13 cellular contexts compared by ENCODE assay signal in the genomic region with DNA sequence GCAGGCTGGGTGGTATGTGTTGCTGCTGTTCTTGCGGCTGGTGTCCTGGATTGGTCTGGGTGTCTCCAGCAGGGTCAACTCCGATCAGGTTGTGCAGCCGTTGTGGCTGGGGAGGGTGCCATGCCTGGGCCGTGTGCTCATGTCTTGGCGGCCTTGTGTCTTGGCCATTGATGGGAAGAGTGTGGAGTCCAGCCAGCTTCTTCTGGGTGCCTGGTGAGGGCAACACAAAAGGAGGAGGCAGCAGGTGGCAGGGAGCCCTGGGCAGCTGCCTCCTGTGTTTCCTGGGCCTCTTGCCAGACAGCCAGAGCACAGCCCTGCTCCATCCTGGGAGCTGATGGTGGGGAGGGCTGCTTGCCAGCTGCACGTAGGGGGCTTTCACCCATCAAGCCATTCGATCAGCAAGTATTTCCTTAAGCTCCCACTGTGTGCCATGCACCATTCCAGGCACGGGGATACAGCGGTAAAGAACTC. TPM values are rescaled to one million over a fixed set of nuclear protein-coding genes. Genes with fewer than 3 reads are reported as not detected.
DNase-seq lines count a peak whose midpoint lies in the region; ATAC-seq and TF ChIP-seq lines count a peak whose summit lies in the region.
"Had no signal": no experiment of that assay in that cellular context is flagged by ENCODE, and none has a peak within 500 bp of the region (broad histone marks: within the 10 kb centered on the region; RNA-seq: fewer than 3 reads in every experiment).

No MANE protein-coding gene starts in this region.

- peak overlapping the region; percentile 48 for H3K27ac Mint-ChIP-seq in Caco-2 (ENCODE audit: unreplicated experiment)
- no peak overlapping the region for H3K27ac Mint-ChIP-seq in osteocyte (ENCODE audit: unreplicated experiment)

- no peaks in the 10 kb centered on the region for H3K9me3 Mint-ChIP-seq in Caco-2 (ENCODE audit: unreplicated experiment)
- H3K9me3 Mint-ChIP-seq in osteocyte (ENCODE audit: unreplicated experiment): no peaks in the 10 kb centered on the region

- 78 to 87% methylated on average over 9 of the region's 9 CpGs for WGBS in tibial nerve, 2 donors

- H3K4me3 ChIP-seq in Caco-2 (ENCODE audit: low read depth, low read length) (no peak overlapping the region), coronary artery (no peak overlapping the region), tibial nerve (no peak overlapping the region)
- H3K4me3 ChIP-seq: suprapubic skin had no signal

- TF ChIP-seq EP300 in tibial nerve (IDR thresholded peaks at IDR 0.05): no peak

- peaks cover 73% of the 10 kb centered on the region for H3K36me3 Mint-ChIP-seq in Caco-2 (ENCODE audit: insufficient read depth, unreplicated experiment)
- H3K36me3 Mint-ChIP-seq in osteocyte (ENCODE audit: unreplicated experiment): peaks cover 18% of the 10 kb centered on the region

- TF ChIP-seq CTCF in Caco-2 (IDR thresholded peaks at IDR 0.05; ENCODE audit: insufficient read depth in 1 of 2, low read depth in 1 of 2, low read length in 1 of 2, severe bottlenecking in 1 of 2, unreplicated experiment in 1 of 2): no peak
- no peak for TF ChIP-seq CTCF in coronary artery (IDR thresholded peaks at IDR 0.05)
- TF ChIP-seq CTCF in osteocyte (IDR thresholded peaks at IDR 0.05): no peak
- no peak for TF ChIP-seq CTCF in tibial nerve (IDR thresholded peaks at IDR 0.05)

- ATAC-seq in GM19452 (IDR thresholded peaks at IDR 0.05; ENCODE audit: unreplicated experiment): no peak

- BruUV-seq in Caco-2 (replicated peaks; lab: Mats Ljungman, UMichigan): no TSS peak

- DNase-seq in Caco-2 (no peak), NCI-H2171 treated with DMSO at 0.1 percent for 48 hours (lab: John Stamatoyannopoulos, UW) (peak; percentile 80), coronary artery (ENCODE audit: low spot score) (no peak), osteocyte (ENCODE audit: extremely low spot score, unreplicated experiment) (no peak), tibial nerve (ENCODE audit: low spot score in 2 of 2) (no peak), epidermal melanocyte (ENCODE audit: insufficient read length, low spot score) (no peak)
- DNase-seq in stimulated activated CD4-positive, alpha-beta T cell treated with anti-CD3 and anti-CD28 coated beads, Interleukin-4, amount 100 ng/mL, for 4 hours: no peak
- DNase-seq: activated gamma-delta T cell; H7; NK-92 treated with Interleukin-12 subunit alpha and Interleukin-12 subunit beta, amount 100 ng/mL, for 24 hours; stimulated activated CD4-positive, alpha-beta T cell treated with anti-CD3 and anti-CD28 coated beads, Interleukin-12 subunit alpha, Interleukin-12 subunit beta, amount 100 ng/mL, for 4 hours had no signal

- intact Hi-C loops in Caco-2 (cut with micrococcal nuclease; ENCODE audit: unreplicated experiment): no loop called here

- POLR2A ChIA-PET in Caco-2 (lab: Charles Lee): no interaction called here

- H3K27ac ChIP-seq in coronary artery (peak overlapping the region; percentile 48 to 50), tibial nerve (no peak overlapping the region)
- H3K27ac ChIP-seq: suprapubic skin had no signal

- no peak for TF ChIP-seq POLR2A in tibial nerve (IDR thresholded peaks at IDR 0.05)

- H3K9me3 ChIP-seq in Caco-2: no peaks in the 10 kb centered on the region
- no peaks in the 10 kb centered on the region for H3K9me3 ChIP-seq in tibial nerve
- H3K9me3 ChIP-seq: suprapubic skin had no signal

- H3K4me1 ChIP-seq in Caco-2 (no peaks in the 10 kb centered on the region), tibial nerve (peaks cover 0 to 18% (median 4%) of the 10 kb centered on the region in 4 donors)

- H3K36me3 ChIP-seq in Caco-2 (ENCODE audit: control insufficient read depth, insufficient read depth, low read length) (no peaks in the 10 kb centered on the region), tibial nerve (no peaks in the 10 kb centered on the region)
- H3K36me3 ChIP-seq: suprapubic skin had no signal

- H3K4me1 Mint-ChIP-seq in Caco-2 (ENCODE audit: low read depth, unreplicated experiment) (peaks cover 17% of the 10 kb centered on the region), osteocyte (ENCODE audit: unreplicated experiment) (peaks cover 60% of the 10 kb centered on the region)

- no peaks in the 10 kb centered on the region for H3K27me3 ChIP-seq in Caco-2 (replicated peaks; ENCODE audit: control insufficient read depth, insufficient read depth, low read length)
- peaks cover 0 to 10% of the 10 kb centered on the region in 2 donors for H3K27me3 ChIP-seq in tibial nerve
- H3K27me3 ChIP-seq: suprapubic skin had no signal

- no peak overlapping the region for H3K4me3 Mint-ChIP-seq in Caco-2 (ENCODE audit: unreplicated experiment)
- H3K4me3 Mint-ChIP-seq in osteocyte (ENCODE audit: unreplicated experiment): peak overlapping the region; percentile 32

- CTCF ChIA-PET in Caco-2 (lab: Charles Lee): interaction anchor here (1.1 kb wide), 1 partner anchor 51 kb away, joined by 3 read pairs; no protein-coding TSS in a partner anchor

- no peaks in the 10 kb centered on the region for H3K27me3 Mint-ChIP-seq in Caco-2 (ENCODE audit: insufficient read depth, unreplicated experiment)
- no peaks in the 10 kb centered on the region for H3K27me3 Mint-ChIP-seq in osteocyte (ENCODE audit: unreplicated experiment)

RNA-seq across cellular contexts. Expression of a gene that starts 4.3 kb away (rescaled TPM):
- total RNA-seq in Caco-2 (2022) (54.0 and 55.8 TPM in 2 replicates), osteocyte (33.3 and 39.3 TPM in 2 replicates), tibial nerve (1 to 10 TPM in 1 of 4 donors, not detected in 3; 2.7 TPM)

RNA-seq across cellular contexts. Expression of a gene that starts 28.5 kb away (rescaled TPM):
- total RNA-seq in Caco-2 (2022) (3.4 TPM in 2 replicates), osteocyte (0.39 and 0.54 TPM in 2 replicates), tibial nerve (10 to 100 TPM in 1 of 4 donors, 1 to 10 TPM in 3; 4.2 to 11.2 (median 7.1) TPM)
- total RNA-seq: H7 had no signal

Comparison
In these comparisons a context has a peak if more than half of its experiments do, and no peak if none do; other contexts are left out.
1. H3K27ac ChIP-seq: peak in coronary artery (2 of 2); none in tibial nerve (0 of 4).